In the genomic region with DNA sequence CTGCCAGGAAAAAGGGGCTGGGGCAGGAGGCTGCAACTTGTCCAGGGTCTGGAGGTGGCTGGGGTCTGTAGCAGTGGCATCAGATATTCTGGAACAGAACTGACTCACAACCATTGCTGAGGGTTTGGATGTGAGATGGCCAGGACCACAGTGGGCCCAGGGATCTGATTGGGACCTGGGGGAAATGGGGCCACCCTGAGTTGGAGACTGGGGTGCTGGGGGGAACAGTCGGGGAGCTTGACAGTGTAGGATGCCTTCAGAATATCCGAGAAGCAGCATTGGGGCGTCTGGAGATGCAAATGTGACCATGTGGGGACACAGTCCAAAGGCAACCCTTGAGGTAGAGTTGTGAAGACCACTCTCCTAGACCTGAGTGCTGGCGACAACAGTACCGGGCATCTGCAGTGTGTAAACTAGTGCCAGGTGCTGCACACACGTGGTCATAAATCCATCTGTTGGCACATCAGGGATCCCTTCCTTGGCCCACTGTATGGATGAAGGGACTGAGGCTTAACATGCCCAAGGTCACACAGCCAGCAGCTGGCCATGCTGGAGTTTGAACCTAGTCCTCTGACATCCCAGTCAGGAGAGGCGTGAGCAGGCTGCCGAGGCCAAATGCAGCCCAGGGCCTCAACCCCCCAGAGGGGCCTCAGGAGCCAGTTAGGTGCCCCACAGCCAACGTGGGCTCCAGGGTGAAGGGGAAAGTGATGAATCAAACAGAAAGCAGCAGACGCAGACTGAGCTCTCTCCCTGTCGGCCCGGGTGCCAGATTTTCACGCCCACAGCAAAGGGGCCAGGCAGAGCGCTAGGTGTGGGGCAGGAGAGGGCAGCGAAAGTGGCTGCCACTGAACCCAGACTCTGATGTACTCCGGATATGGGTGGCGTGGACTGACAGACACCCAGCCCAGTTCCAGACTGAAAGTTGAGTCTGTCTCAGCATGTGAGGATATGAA, we compare ENCODE assay signal across 1 cellular context.
TF ChIP-seq lines count a peak whose summit lies in the region.

No MANE protein-coding gene starts in this region.

TF ChIP-seq in HepG2, 621 proteins besides CTCF, POLR2A, EP300 and RAD21 (continued from another document and continues in another):
- TF ChIP-seq, protein P1, sequence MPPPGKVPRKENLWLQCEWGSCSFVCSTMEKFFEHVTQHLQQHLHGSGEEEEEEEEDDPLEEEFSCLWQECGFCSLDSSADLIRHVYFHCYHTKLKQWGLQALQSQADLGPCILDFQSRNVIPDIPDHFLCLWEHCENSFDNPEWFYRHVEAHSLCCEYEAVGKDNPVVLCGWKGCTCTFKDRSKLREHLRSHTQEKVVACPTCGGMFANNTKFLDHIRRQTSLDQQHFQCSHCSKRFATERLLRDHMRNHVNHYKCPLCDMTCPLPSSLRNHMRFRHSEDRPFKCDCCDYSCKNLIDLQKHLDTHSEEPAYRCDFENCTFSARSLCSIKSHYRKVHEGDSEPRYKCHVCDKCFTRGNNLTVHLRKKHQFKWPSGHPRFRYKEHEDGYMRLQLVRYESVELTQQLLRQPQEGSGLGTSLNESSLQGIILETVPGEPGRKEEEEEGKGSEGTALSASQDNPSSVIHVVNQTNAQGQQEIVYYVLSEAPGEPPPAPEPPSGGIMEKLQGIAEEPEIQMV (CRISPR knock-in tag; IDR thresholded peaks at IDR 0.05; ENCODE audit: low read depth), result peak; percentile 11; the same call in 1 of the 2 replicates
- TF ChIP-seq HHEX (CRISPR knock-in tag; IDR thresholded peaks at IDR 0.05) (no peak), ISL2 (CRISPR knock-in tag; IDR thresholded peaks at IDR 0.05) (peak; percentile 53), CENPT (CRISPR knock-in tag; IDR thresholded peaks at IDR 0.05; ENCODE audit: low read depth) (no peak), SKI (IDR thresholded peaks at IDR 0.05; ENCODE audit: partially characterized antibody) (peak; percentile 55), ZBTB8A (CRISPR knock-in tag; IDR thresholded peaks at IDR 0.05; ENCODE audit: borderline replicate concordance, low read depth) (0 out of 2 replicates have a peak, but pooled peaks have one; percentile 42), FOXO1 (CRISPR knock-in tag; IDR thresholded peaks at IDR 0.05) (peak; percentile 57; the same call in 1 of the 2 replicates), ZNF331 (CRISPR knock-in tag; IDR thresholded peaks at IDR 0.05) (peak; percentile 77; the same call in 1 of the 2 replicates), FOXJ3 (CRISPR knock-in tag; IDR thresholded peaks at IDR 0.05; ENCODE audit: borderline replicate concordance) (peak; percentile 28; the same call in 1 of the 2 replicates), TBX2 (CRISPR knock-in tag; IDR thresholded peaks at IDR 0.05; ENCODE audit: borderline replicate concordance) (peak; percentile 59; the same call in 1 of the 2 replicates), JUND (CRISPR knock-in tag; IDR thresholded peaks at IDR 0.05) (peak; percentile 50; the same call in 1 of the 2 replicates), HNRNPL (IDR thresholded peaks at IDR 0.05; ENCODE audit: low read depth, low read length) (0 out of 2 replicates have a peak, but pooled peaks have one; percentile 73), FOXM1 (CRISPR knock-in tag; IDR thresholded peaks at IDR 0.05) (no peak), ZNF552 (CRISPR knock-in tag; IDR thresholded peaks at IDR 0.05; ENCODE audit: borderline replicate concordance) (0 out of 2 replicates have a peak, but pooled peaks have one; percentile 40), ZNF546 (CRISPR knock-in tag; conservative IDR thresholded peaks at IDR 0.05) (0 out of 2 replicates have a peak, but pooled peaks have one; percentile 20), SOX6 (IDR thresholded peaks at IDR 0.05) (no peak), SOX6 (CRISPR knock-in tag; IDR thresholded peaks at IDR 0.05) (peak; percentile 36; the same call in 1 of the 2 replicates), ZNF256 (CRISPR knock-in tag; conservative IDR thresholded peaks at IDR 0.05) (0 out of 2 replicates have a peak, but pooled peaks have one; percentile 51), SATB2 (CRISPR knock-in tag; IDR thresholded peaks at IDR 0.05) (0 out of 2 replicates have a peak, but pooled peaks have one; percentile 59), CAMTA2 (CRISPR knock-in tag; IDR thresholded peaks at IDR 0.05; ENCODE audit: borderline replicate concordance) (0 out of 2 replicates have a peak, but pooled peaks have one; percentile 56), MAZ (IDR thresholded peaks at IDR 0.05; ENCODE audit: borderline replicate concordance, low read depth, low read length) (peak; percentile 28; the same call in 1 of the 2 replicates), MAZ (CRISPR knock-in tag; IDR thresholded peaks at IDR 0.05; ENCODE audit: low read depth) (no peak; the same call in 1 of the 2 replicates), ZNF629 (CRISPR knock-in tag; conservative IDR thresholded peaks at IDR 0.05) (peak; percentile 100), ZNF260 (CRISPR knock-in tag; IDR thresholded peaks at IDR 0.05; ENCODE audit: borderline replicate concordance, low read depth) (no peak), PAX8 (CRISPR knock-in tag; IDR thresholded peaks at IDR 0.05; ENCODE audit: borderline replicate concordance) (no peak), ZBTB3 (CRISPR knock-in tag; IDR thresholded peaks at IDR 0.05; ENCODE audit: borderline replicate concordance, low read depth) (no peak), ZMYM3 (CRISPR knock-in tag; IDR thresholded peaks at IDR 0.05) (peak; percentile 100), ZNF605 (CRISPR knock-in tag; IDR thresholded peaks at IDR 0.05) (0 out of 2 replicates have a peak, but pooled peaks have one; percentile 24), BORCS8-MEF2B (CRISPR knock-in tag; IDR thresholded peaks at IDR 0.05) (peak; percentile 58; the same call in 1 of the 2 replicates), TARDBP (CRISPR knock-in tag; IDR thresholded peaks at IDR 0.05) (peak; percentile 69; the same call in 1 of the 2 replicates), SALL1 (CRISPR knock-in tag; IDR thresholded peaks at IDR 0.05) (peak; percentile 94), STAT5B (CRISPR knock-in tag; IDR thresholded peaks at IDR 0.05) (no peak), CEBPG (CRISPR knock-in tag; IDR thresholded peaks at IDR 0.05) (peak; percentile 43; the same call in 1 of the 2 replicates)
- TF ChIP-seq, protein P2, sequence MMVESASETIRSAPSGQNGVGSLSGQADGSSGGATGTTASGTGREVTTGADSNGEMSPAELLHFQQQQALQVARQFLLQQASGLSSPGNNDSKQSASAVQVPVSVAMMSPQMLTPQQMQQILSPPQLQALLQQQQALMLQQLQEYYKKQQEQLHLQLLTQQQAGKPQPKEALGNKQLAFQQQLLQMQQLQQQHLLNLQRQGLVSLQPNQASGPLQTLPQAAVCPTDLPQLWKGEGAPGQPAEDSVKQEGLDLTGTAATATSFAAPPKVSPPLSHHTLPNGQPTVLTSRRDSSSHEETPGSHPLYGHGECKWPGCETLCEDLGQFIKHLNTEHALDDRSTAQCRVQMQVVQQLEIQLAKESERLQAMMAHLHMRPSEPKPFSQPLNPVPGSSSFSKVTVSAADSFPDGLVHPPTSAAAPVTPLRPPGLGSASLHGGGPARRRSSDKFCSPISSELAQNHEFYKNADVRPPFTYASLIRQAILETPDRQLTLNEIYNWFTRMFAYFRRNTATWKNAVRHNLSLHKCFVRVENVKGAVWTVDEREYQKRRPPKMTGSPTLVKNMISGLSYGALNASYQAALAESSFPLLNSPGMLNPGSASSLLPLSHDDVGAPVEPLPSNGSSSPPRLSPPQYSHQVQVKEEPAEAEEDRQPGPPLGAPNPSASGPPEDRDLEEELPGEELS (CRISPR knock-in tag; IDR thresholded peaks at IDR 0.05), result peak; percentile 66; the same call in 1 of the 2 replicates
- TF ChIP-seq, protein P3, sequence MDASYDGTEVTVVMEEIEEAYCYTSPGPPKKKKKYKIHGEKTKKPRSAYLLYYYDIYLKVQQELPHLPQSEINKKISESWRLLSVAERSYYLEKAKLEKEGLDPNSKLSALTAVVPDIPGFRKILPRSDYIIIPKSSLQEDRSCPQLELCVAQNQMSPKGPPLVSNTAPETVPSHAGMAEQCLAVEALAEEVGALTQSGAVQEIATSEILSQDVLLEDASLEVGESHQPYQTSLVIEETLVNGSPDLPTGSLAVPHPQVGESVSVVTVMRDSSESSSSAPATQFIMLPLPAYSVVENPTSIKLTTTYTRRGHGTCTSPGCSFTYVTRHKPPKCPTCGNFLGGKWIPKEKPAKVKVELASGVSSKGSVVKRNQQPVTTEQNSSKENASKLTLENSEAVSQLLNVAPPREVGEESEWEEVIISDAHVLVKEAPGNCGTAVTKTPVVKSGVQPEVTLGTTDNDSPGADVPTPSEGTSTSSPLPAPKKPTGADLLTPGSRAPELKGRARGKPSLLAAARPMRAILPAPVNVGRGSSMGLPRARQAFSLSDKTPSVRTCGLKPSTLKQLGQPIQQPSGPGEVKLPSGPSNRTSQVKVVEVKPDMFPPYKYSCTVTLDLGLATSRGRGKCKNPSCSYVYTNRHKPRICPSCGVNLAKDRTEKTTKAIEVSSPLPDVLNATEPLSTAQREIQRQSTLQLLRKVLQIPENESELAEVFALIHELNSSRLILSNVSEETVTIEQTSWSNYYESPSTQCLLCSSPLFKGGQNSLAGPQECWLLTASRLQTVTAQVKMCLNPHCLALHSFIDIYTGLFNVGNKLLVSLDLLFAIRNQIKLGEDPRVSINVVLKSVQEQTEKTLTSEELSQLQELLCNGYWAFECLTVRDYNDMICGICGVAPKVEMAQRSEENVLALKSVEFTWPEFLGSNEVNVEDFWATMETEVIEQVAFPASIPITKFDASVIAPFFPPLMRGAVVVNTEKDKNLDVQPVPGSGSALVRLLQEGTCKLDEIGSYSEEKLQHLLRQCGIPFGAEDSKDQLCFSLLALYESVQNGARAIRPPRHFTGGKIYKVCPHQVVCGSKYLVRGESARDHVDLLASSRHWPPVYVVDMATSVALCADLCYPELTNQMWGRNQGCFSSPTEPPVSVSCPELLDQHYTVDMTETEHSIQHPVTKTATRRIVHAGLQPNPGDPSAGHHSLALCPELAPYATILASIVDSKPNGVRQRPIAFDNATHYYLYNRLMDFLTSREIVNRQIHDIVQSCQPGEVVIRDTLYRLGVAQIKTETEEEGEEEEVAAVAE (CRISPR knock-in tag; IDR thresholded peaks at IDR 0.05; ENCODE audit: borderline replicate concordance), result no peak
- TF ChIP-seq, protein P4, sequence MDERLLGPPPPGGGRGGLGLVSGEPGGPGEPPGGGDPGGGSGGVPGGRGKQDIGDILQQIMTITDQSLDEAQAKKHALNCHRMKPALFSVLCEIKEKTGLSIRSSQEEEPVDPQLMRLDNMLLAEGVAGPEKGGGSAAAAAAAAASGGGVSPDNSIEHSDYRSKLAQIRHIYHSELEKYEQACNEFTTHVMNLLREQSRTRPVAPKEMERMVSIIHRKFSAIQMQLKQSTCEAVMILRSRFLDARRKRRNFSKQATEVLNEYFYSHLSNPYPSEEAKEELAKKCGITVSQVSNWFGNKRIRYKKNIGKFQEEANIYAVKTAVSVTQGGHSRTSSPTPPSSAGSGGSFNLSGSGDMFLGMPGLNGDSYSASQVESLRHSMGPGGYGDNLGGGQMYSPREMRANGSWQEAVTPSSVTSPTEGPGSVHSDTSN (CRISPR knock-in tag; IDR thresholded peaks at IDR 0.05), result 0 out of 2 replicates have a peak, but pooled peaks have one; percentile 21
- TF ChIP-seq, protein P5, sequence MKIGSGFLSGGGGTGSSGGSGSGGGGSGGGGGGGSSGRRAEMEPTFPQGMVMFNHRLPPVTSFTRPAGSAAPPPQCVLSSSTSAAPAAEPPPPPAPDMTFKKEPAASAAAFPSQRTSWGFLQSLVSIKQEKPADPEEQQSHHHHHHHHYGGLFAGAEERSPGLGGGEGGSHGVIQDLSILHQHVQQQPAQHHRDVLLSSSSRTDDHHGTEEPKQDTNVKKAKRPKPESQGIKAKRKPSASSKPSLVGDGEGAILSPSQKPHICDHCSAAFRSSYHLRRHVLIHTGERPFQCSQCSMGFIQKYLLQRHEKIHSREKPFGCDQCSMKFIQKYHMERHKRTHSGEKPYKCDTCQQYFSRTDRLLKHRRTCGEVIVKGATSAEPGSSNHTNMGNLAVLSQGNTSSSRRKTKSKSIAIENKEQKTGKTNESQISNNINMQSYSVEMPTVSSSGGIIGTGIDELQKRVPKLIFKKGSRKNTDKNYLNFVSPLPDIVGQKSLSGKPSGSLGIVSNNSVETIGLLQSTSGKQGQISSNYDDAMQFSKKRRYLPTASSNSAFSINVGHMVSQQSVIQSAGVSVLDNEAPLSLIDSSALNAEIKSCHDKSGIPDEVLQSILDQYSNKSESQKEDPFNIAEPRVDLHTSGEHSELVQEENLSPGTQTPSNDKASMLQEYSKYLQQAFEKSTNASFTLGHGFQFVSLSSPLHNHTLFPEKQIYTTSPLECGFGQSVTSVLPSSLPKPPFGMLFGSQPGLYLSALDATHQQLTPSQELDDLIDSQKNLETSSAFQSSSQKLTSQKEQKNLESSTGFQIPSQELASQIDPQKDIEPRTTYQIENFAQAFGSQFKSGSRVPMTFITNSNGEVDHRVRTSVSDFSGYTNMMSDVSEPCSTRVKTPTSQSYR (CRISPR knock-in tag; IDR thresholded peaks at IDR 0.05; ENCODE audit: borderline replicate concordance), result peak; percentile 51; the same call in 1 of the 2 replicates
- TF ChIP-seq, protein P6, sequence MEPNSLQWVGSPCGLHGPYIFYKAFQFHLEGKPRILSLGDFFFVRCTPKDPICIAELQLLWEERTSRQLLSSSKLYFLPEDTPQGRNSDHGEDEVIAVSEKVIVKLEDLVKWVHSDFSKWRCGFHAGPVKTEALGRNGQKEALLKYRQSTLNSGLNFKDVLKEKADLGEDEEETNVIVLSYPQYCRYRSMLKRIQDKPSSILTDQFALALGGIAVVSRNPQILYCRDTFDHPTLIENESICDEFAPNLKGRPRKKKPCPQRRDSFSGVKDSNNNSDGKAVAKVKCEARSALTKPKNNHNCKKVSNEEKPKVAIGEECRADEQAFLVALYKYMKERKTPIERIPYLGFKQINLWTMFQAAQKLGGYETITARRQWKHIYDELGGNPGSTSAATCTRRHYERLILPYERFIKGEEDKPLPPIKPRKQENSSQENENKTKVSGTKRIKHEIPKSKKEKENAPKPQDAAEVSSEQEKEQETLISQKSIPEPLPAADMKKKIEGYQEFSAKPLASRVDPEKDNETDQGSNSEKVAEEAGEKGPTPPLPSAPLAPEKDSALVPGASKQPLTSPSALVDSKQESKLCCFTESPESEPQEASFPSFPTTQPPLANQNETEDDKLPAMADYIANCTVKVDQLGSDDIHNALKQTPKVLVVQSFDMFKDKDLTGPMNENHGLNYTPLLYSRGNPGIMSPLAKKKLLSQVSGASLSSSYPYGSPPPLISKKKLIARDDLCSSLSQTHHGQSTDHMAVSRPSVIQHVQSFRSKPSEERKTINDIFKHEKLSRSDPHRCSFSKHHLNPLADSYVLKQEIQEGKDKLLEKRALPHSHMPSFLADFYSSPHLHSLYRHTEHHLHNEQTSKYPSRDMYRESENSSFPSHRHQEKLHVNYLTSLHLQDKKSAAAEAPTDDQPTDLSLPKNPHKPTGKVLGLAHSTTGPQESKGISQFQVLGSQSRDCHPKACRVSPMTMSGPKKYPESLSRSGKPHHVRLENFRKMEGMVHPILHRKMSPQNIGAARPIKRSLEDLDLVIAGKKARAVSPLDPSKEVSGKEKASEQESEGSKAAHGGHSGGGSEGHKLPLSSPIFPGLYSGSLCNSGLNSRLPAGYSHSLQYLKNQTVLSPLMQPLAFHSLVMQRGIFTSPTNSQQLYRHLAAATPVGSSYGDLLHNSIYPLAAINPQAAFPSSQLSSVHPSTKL (CRISPR knock-in tag; IDR thresholded peaks at IDR 0.05), result 0 out of 2 replicates have a peak, but pooled peaks have one; percentile 15
